ENCODE assay signal across 26 cellular contexts in the genomic region with DNA sequence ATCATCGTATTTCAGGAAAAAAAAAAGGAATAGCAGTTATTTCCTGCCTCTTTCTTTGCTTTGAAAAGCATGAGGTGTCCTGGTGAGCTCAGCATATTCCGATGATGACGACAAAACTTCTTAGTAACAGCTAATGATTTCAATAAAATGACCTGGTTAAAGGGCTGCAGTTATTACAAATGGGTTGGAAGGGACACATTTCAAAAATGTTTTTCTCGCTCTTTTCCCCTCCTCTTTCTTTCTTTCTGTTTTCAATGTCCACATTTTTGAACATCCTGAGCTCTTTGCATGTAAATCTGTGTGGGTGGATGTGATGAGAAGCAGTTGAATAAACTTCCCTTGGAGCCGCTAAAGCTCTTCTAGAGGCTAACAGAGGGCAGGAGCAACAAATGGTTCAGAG.
DNase-seq lines count a peak whose midpoint lies in the region; ATAC-seq, FAIRE-seq and TF ChIP-seq lines count a peak whose summit lies in the region.
"Had no signal": no experiment of that assay in that cellular context is flagged by ENCODE, and none has a peak within 500 bp of the region (broad histone marks: within the 10 kb centered on the region; RNA-seq: fewer than 3 reads in every experiment).

No MANE protein-coding gene starts in this region.

- H3K36me3 ChIP-seq in ACC112 (ENCODE audit: insufficient read depth, low read length) = no peaks in the 10 kb centered on the region
- no peaks in the 10 kb centered on the region for H3K36me3 ChIP-seq in astrocyte (ENCODE audit: insufficient read depth, low read length)
- H3K36me3 ChIP-seq in endothelial cell of umbilical vein (ENCODE audit: control insufficient read depth in 2 of 2, extremely low read depth in 1 of 2, insufficient read depth in 2 of 2, low read length in 2 of 2) = no peaks in the 10 kb centered on the region
- no peaks in the 10 kb centered on the region for H3K36me3 ChIP-seq in CD8-positive, alpha-beta T cell (ENCODE audit: insufficient read depth, low read length)
- H3K36me3 ChIP-seq in breast epithelium = no peaks in the 10 kb centered on the region
- H3K36me3 ChIP-seq: ascending aorta, heart right ventricle, Peyer's patch, transverse colon had no signal

- POLR2A ChIA-PET in endothelial cell of umbilical vein (lab: Charles Lee) = no interaction called here
- POLR2A ChIA-PET in CD8-positive, alpha-beta T cell (lab: Charles Lee) = no interaction called here

- no peaks in the 10 kb centered on the region for H3K9me3 Mint-ChIP-seq in astrocyte (ENCODE audit: unreplicated experiment)
- no peaks in the 10 kb centered on the region for H3K9me3 Mint-ChIP-seq in neural crest cell
- H3K9me3 Mint-ChIP-seq in CD8-positive, alpha-beta T cell = peaks cover 4% of the 10 kb centered on the region
- H3K9me3 Mint-ChIP-seq: stimulated activated naive CD8-positive, alpha-beta T cell treated with anti-CD3 and anti-CD28 coated beads, Interleukin-15, amount 100 ng/mL, for 72 hours had no signal

- intact Hi-C loops in endothelial cell of umbilical vein (cut with micrococcal nuclease) = no loop called here
- intact Hi-C loops in CD8-positive, alpha-beta T cell (cut with DNase I, micrococcal nuclease) = no loop called here
- intact Hi-C loops in breast epithelium (cut with DNase I; ENCODE audit: low total_unique reads) = no loop called here

- dilution Hi-C loops in endothelial cell of umbilical vein (cut with MboI; ENCODE audit: extremely low pct_ligation_motif_present, low sequenced_read_pairs) = no loop called here

- peaks cover 2% of the 10 kb centered on the region for H3K27me3 Mint-ChIP-seq in astrocyte (ENCODE audit: low read depth, unreplicated experiment)
- no peaks in the 10 kb centered on the region for H3K27me3 Mint-ChIP-seq in neural crest cell (ENCODE audit: low read depth)
- peaks cover 3% of the 10 kb centered on the region for H3K27me3 Mint-ChIP-seq in CD8-positive, alpha-beta T cell (ENCODE audit: low read depth)
- H3K27me3 Mint-ChIP-seq: B cell had no signal

- no peaks in the 10 kb centered on the region for H3K9me3 ChIP-seq in astrocyte (ENCODE audit: insufficient read depth, low read depth, low read length)
- no peaks in the 10 kb centered on the region for H3K9me3 ChIP-seq in endothelial cell of umbilical vein (replicated peaks; ENCODE audit: control insufficient read depth, insufficient read depth, low read length)
- no peaks in the 10 kb centered on the region for H3K9me3 ChIP-seq in CD8-positive, alpha-beta T cell (ENCODE audit: low read length)
- H3K9me3 ChIP-seq in breast epithelium = no peaks in the 10 kb centered on the region
- H3K9me3 ChIP-seq: ascending aorta, heart right ventricle, Peyer's patch, transverse colon had no signal

- H3K27ac Mint-ChIP-seq in astrocyte (ENCODE audit: unreplicated experiment) (no peak overlapping the region), neural crest cell (ENCODE audit: unreplicated experiment) (no peak overlapping the region)
- H3K27ac Mint-ChIP-seq in CD8-positive, alpha-beta T cell = no peak overlapping the region
- H3K27ac Mint-ChIP-seq: B cell had no signal

- TF ChIP-seq POLR2A in endothelial cell of umbilical vein (IDR thresholded peaks at IDR 0.05; ENCODE audit: low read depth, low read length) (no peak), breast epithelium (IDR thresholded peaks at IDR 0.05) (no peak)

- no peak for ATAC-seq in CD8-positive, alpha-beta T cell
- no peak for ATAC-seq in HG02973 (IDR thresholded peaks at IDR 0.05; ENCODE audit: unreplicated experiment)
- ATAC-seq: heart right ventricle; left ventricle myocardium superior; stimulated activated naive CD8-positive, alpha-beta T cell treated with anti-CD3 and anti-CD28 coated beads, Interleukin-15, amount 100 ng/mL, for 72 hours had no signal

- no peak overlapping the region for H3K4me3 ChIP-seq in ACC112 (ENCODE audit: low read depth, low read length)
- H3K4me3 ChIP-seq in astrocyte (ENCODE audit: insufficient read depth, low read depth, low read length) = peak overlapping the region; percentile 17
- H3K4me3 ChIP-seq in endothelial cell of umbilical vein (replicated peaks in 1 of 3; ENCODE audit: insufficient read depth in 1 of 3, low read depth in 1 of 3, low read length in 3 of 3) = no peak overlapping the region
- no peak overlapping the region for H3K4me3 ChIP-seq in CD8-positive, alpha-beta T cell (ENCODE audit: low read depth, low read length)
- no peak overlapping the region for H3K4me3 ChIP-seq in breast epithelium
- H3K4me3 ChIP-seq: ascending aorta, heart right ventricle, Peyer's patch, transverse colon had no signal

- TF ChIP-seq CTCF in astrocyte (IDR thresholded peaks at IDR 0.05; ENCODE audit: insufficient read depth, low read depth, low read length) (no peak), endothelial cell of umbilical vein (IDR thresholded peaks at IDR 0.05; ENCODE audit: extremely low read depth in 1 of 2, insufficient read depth in 1 of 2, low read depth in 1 of 2, low read length in 2 of 2) (no peak), neural crest cell (conservative IDR thresholded peaks at IDR 0.05) (no peak), breast epithelium (IDR thresholded peaks at IDR 0.05) (no peak)
- no peak for TF ChIP-seq CTCF in CD8-positive, alpha-beta T cell (IDR thresholded peaks at IDR 0.05)

- H3K4me1 Mint-ChIP-seq in astrocyte (ENCODE audit: low read depth, unreplicated experiment) (peaks cover 5% of the 10 kb centered on the region), neural crest cell (peaks cover 18% of the 10 kb centered on the region)
- H3K4me1 Mint-ChIP-seq in CD8-positive, alpha-beta T cell (ENCODE audit: low read depth) = peaks cover 3% of the 10 kb centered on the region
- H3K4me1 Mint-ChIP-seq: B cell had no signal

- H3K9ac ChIP-seq in astrocyte (ENCODE audit: low read length) = peak overlapping the region; percentile 6
- H3K9ac ChIP-seq in endothelial cell of umbilical vein (replicated peaks; ENCODE audit: extremely low read depth, insufficient read depth, low read length) = no peak overlapping the region

- H3K4me2 ChIP-seq in astrocyte (ENCODE audit: low read length) = peak overlapping the region; percentile 63
- H3K4me2 ChIP-seq in endothelial cell of umbilical vein (ENCODE audit: insufficient read depth, low read length) = no peak overlapping the region

- no peak overlapping the region for H3K27ac ChIP-seq in ACC112 (ENCODE audit: low read depth, low read length)
- no peak overlapping the region for H3K27ac ChIP-seq in astrocyte (ENCODE audit: low read depth, low read length)
- no peak overlapping the region for H3K27ac ChIP-seq in endothelial cell of umbilical vein (ENCODE audit: insufficient read depth, low read depth, low read length)
- no peak overlapping the region for H3K27ac ChIP-seq in CD8-positive, alpha-beta T cell (ENCODE audit: low read depth, low read length)
- H3K27ac ChIP-seq in breast epithelium = no peak overlapping the region
- H3K27ac ChIP-seq: ascending aorta, heart right ventricle, HL-60, Peyer's patch, transverse colon had no signal

- H3K4me1 ChIP-seq in ACC112 (ENCODE audit: control insufficient read depth, insufficient read depth, low read length, unreplicated experiment) (peaks cover 36% of the 10 kb centered on the region), astrocyte (ENCODE audit: insufficient read depth, low read length) (peaks cover 20% of the 10 kb centered on the region), endothelial cell of umbilical vein (ENCODE audit: control insufficient read depth, extremely low read depth, insufficient read depth, low read length) (peaks cover 33% of the 10 kb centered on the region), breast epithelium (no peaks in the 10 kb centered on the region)
- no peaks in the 10 kb centered on the region for H3K4me1 ChIP-seq in CD8-positive, alpha-beta T cell (ENCODE audit: insufficient read depth, low read length)
- H3K4me1 ChIP-seq: Peyer's patch, transverse colon had no signal

- no TSS peak for BruUV-seq in endothelial cell of umbilical vein (replicated peaks; lab: Mats Ljungman, UMichigan)

- FAIRE-seq in astrocyte (lab: Jason Lieb, UNC) (no peak), endothelial cell of umbilical vein (lab: Jason Lieb, UNC) (no peak)
- FAIRE-seq: colon, TTC549 had no signal

- H3K79me2 ChIP-seq in ACC112 (ENCODE audit: control insufficient read depth, insufficient read depth, low read length, unreplicated experiment) (no peaks in the 10 kb centered on the region), astrocyte (ENCODE audit: insufficient read depth, low read length) (no peaks in the 10 kb centered on the region), endothelial cell of umbilical vein (ENCODE audit: control insufficient read depth, insufficient read depth, low read length) (no peaks in the 10 kb centered on the region)

- CTCF ChIA-PET in endothelial cell of umbilical vein (lab: Charles Lee) = no interaction called here
- CTCF ChIA-PET in CD8-positive, alpha-beta T cell (lab: Charles Lee) = no interaction called here

- no peak overlapping the region for H3K4me3 Mint-ChIP-seq in astrocyte (ENCODE audit: unreplicated experiment)
- H3K4me3 Mint-ChIP-seq in neural crest cell = peak overlapping the region; percentile 0
- no peak overlapping the region for H3K4me3 Mint-ChIP-seq in CD8-positive, alpha-beta T cell
- H3K4me3 Mint-ChIP-seq: B cell; stimulated activated naive CD8-positive, alpha-beta T cell treated with anti-CD3 and anti-CD28 coated beads, Interleukin-15, amount 100 ng/mL, for 72 hours had no signal

- H3K36me3 Mint-ChIP-seq in astrocyte (ENCODE audit: low read depth, unreplicated experiment) (no peaks in the 10 kb centered on the region), neural crest cell (ENCODE audit: low read depth) (no peaks in the 10 kb centered on the region)
- no peaks in the 10 kb centered on the region for H3K36me3 Mint-ChIP-seq in CD8-positive, alpha-beta T cell

- H3K9me1 ChIP-seq in endothelial cell of umbilical vein (replicated peaks; ENCODE audit: control insufficient read depth, extremely low read depth, insufficient read depth, low read length) = no peaks in the 10 kb centered on the region

- DNase-seq in astrocyte (ENCODE audit: low read depth) (peak; percentile 40), endothelial cell of umbilical vein (ENCODE audit: low read depth, low spot score) (peak; percentile 48), neural crest cell (ENCODE audit: low read depth, low spot score) (no peak), OCI-M1 (lab: John Stamatoyannopoulos, UW) (no peak), breast epithelium (ENCODE audit: low spot score in 2 of 2) (no peak)
- DNase-seq in CD8-positive, alpha-beta T cell = no peak
- DNase-seq: activated CD4-positive, alpha-beta T cell treated with anti-CD3 and anti-CD28 coated beads for 4 hours; activated naive CD4-positive, alpha-beta T cell treated with anti-CD3 and anti-CD28 coated beads, Interleukin-2, amount 50 U/mL, for 16 hours; activated T-cell treated with anti-CD3 and anti-CD28 coated beads, Interleukin-2, amount 50 U/mL, for 48 hours; COR-L47; heart right ventricle; left ventricle myocardium superior; NCI-H1105 treated with DMSO at 0.1 percent for 48 hours; NCI-H2029 treated with DMSO at 0.1 percent for 48 hours; NK-92 treated with Interleukin-12 subunit alpha and Interleukin-12 subunit beta, amount 100 ng/mL, for 24 hours; Peyer's patch; stimulated activated CD4-positive, alpha-beta T cell treated with anti-CD3 and anti-CD28 coated beads, Interleukin-4, amount 100 ng/mL, for 4 hours; stimulated activated naive CD8-positive, alpha-beta T cell treated with anti-CD3 and anti-CD28 coated beads, Interleukin-15, amount 100 ng/mL, for 72 hours; transverse colon had no signal

- H3K27me3 ChIP-seq in ACC112 (ENCODE audit: insufficient read depth, low read length) (no peaks in the 10 kb centered on the region), astrocyte (ENCODE audit: insufficient read depth, low read length) (no peaks in the 10 kb centered on the region), endothelial cell of umbilical vein (ENCODE audit: control insufficient read depth in 2 of 2, insufficient read depth in 2 of 2, low read length in 2 of 2) (no peaks in the 10 kb centered on the region), breast epithelium (no peaks in the 10 kb centered on the region)
- H3K27me3 ChIP-seq in CD8-positive, alpha-beta T cell (ENCODE audit: insufficient read depth, low read length) = no peaks in the 10 kb centered on the region
- H3K27me3 ChIP-seq: ascending aorta, heart right ventricle, Peyer's patch, transverse colon had no signal

- no peaks in the 10 kb centered on the region for H4K20me1 ChIP-seq in astrocyte (ENCODE audit: insufficient read depth, low read length)
- H4K20me1 ChIP-seq in endothelial cell of umbilical vein (replicated peaks; ENCODE audit: control insufficient read depth, extremely low read depth, insufficient read depth, low read length) = no peaks in the 10 kb centered on the region

- H2AFZ ChIP-seq in ACC112 (ENCODE audit: low read length, unreplicated experiment) = peak overlapping the region; percentile 19
- no peak overlapping the region for H2AFZ ChIP-seq in astrocyte (ENCODE audit: low read depth, low read length)
- H2AFZ ChIP-seq in endothelial cell of umbilical vein (ENCODE audit: low read depth, low read length) = peak overlapping the region; percentile 70

Comparison
In these comparisons a context has a peak if more than half of its experiments do, and no peak if none do; other contexts are left out.
1. DNase-seq: peak in astrocyte (single experiment) and endothelial cell of umbilical vein (single experiment); none in neural crest cell (single experiment), CD8-positive, alpha-beta T cell (0 of 7), OCI-M1 (single experiment) and breast epithelium (0 of 2).